In genomic region chr17:80544655-80545498, GRCh38 we compare ENCODE assay signal across 1 cellular context.
TF ChIP-seq lines count a peak whose summit lies in the region.

TSS of gene RPTOR (plus strand) at chr17:80544838. CDS start at chr17:80545630, 792 bp downstream.

TF ChIP-seq in WTC11, 78 proteins besides CTCF, POLR2A, EP300 and RAD21 (continued from another document):
- 0 out of 2 replicates have a peak, but pooled peaks have one; percentile 51 for TF ChIP-seq E2F5 (CRISPR knock-in tag; IDR thresholded peaks at IDR 0.05)
- TF ChIP-seq HMGA2 (CRISPR knock-in tag; IDR thresholded peaks at IDR 0.05), result no peak
- TF ChIP-seq HMGXB4 (CRISPR knock-in tag; IDR thresholded peaks at IDR 0.05), result peak; percentile 56; the same call in 1 of the 2 replicates
- TF ChIP-seq ZSCAN18 (CRISPR knock-in tag; IDR thresholded peaks at IDR 0.05), result no peak
- TF ChIP-seq ATF2 (CRISPR knock-in tag; IDR thresholded peaks at IDR 0.05; ENCODE audit: borderline replicate concordance, low read depth), result no peak
- TF ChIP-seq ETV6 (CRISPR knock-in tag; IDR thresholded peaks at IDR 0.05), result peak; percentile 48; the same call in 1 of the 2 replicates
- TF ChIP-seq ZBTB43 (CRISPR knock-in tag; IDR thresholded peaks at IDR 0.05), result peak; percentile 70; the same call in 1 of the 2 replicates
- peak; percentile 75 for TF ChIP-seq MAX (CRISPR knock-in tag; IDR thresholded peaks at IDR 0.05)
- TF ChIP-seq MYBL2 (CRISPR knock-in tag; IDR thresholded peaks at IDR 0.05), result peak; percentile 86
- TF ChIP-seq TCF7 (CRISPR knock-in tag; IDR thresholded peaks at IDR 0.05; ENCODE audit: low read depth), result 0 out of 2 replicates have a peak, but pooled peaks have one; percentile 34
- TF ChIP-seq AFF4 (CRISPR knock-in tag; IDR thresholded peaks at IDR 0.05; ENCODE audit: borderline replicate concordance), result no peak
- no peak for TF ChIP-seq ZNF317 (CRISPR knock-in tag; IDR thresholded peaks at IDR 0.05; ENCODE audit: borderline replicate concordance, low read depth)
- TF ChIP-seq ZNF512 (CRISPR knock-in tag; IDR thresholded peaks at IDR 0.05; ENCODE audit: borderline replicate concordance), result no peak
- no peak for TF ChIP-seq USF2 (CRISPR knock-in tag; IDR thresholded peaks at IDR 0.05)
- 0 out of 2 replicates have a peak, but pooled peaks have one; percentile 19 for TF ChIP-seq CREB1 (CRISPR knock-in tag; IDR thresholded peaks at IDR 0.05)
- TF ChIP-seq IRF2 (CRISPR knock-in tag; IDR thresholded peaks at IDR 0.05; ENCODE audit: borderline replicate concordance, low read depth), result no peak
- TF ChIP-seq ZNF219 (CRISPR knock-in tag; IDR thresholded peaks at IDR 0.05; ENCODE audit: borderline replicate concordance), result peak; percentile 35; the same call in 1 of the 2 replicates
- 0 out of 2 replicates have a peak, but pooled peaks have one; percentile 26 for TF ChIP-seq NFYB (CRISPR knock-in tag; conservative IDR thresholded peaks at IDR 0.05; ENCODE audit: low read depth)
- TF ChIP-seq RELA (CRISPR knock-in tag; IDR thresholded peaks at IDR 0.05; ENCODE audit: borderline replicate concordance), result peak; percentile 35; the same call in 1 of the 2 replicates
- peak; percentile 49 for TF ChIP-seq FOXP4 (CRISPR knock-in tag; IDR thresholded peaks at IDR 0.05)
- TF ChIP-seq ZNF232 (CRISPR knock-in tag; IDR thresholded peaks at IDR 0.05), result 0 out of 2 replicates have a peak, but pooled peaks have one; percentile 50
- TF ChIP-seq FOXK1 (CRISPR knock-in tag; IDR thresholded peaks at IDR 0.05), result peak; percentile 88
- TF ChIP-seq SP1 (CRISPR knock-in tag; conservative IDR thresholded peaks at IDR 0.05), result peak; percentile 79
- no peak for TF ChIP-seq RORB (CRISPR knock-in tag; IDR thresholded peaks at IDR 0.05)
- TF ChIP-seq NFE2L1 (CRISPR knock-in tag; IDR thresholded peaks at IDR 0.05), result peak; percentile 88
- peak; percentile 90 for TF ChIP-seq GABPB1 (CRISPR knock-in tag; IDR thresholded peaks at IDR 0.05)
- TF ChIP-seq JUN (CRISPR knock-in tag; IDR thresholded peaks at IDR 0.05), result peak; percentile 73; the same call in 1 of the 2 replicates
- no peak for TF ChIP-seq ELF4 (CRISPR knock-in tag; IDR thresholded peaks at IDR 0.05; ENCODE audit: low read depth)
- peak; percentile 78 for TF ChIP-seq TEAD1 (CRISPR knock-in tag; IDR thresholded peaks at IDR 0.05)
TF ChIP-seq in WTC11: peak in this region for 23.
